22 cellular contexts compared by ENCODE assay signal in the genomic region with DNA sequence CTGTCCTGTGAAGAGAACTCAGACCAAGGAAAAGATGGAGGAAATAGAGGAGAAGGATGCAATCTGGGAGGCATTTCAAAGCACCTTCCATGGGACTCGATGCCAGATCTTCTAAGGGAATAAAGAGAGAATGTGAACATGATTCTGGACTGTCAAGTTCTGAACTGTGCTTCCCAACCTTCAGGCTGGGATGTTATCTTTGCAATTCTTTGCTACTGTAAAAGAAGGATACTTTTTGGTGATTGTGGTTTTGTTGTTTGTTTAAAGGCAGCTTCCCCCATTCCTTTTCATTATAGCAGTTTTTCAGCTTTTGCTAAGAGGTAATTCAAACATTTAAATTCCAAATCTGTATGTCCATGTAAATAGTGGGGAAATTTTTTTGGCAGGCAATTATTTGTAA.
A peak's percentile ranks its signal among the peaks of the same experiment; 100 is the strongest.
DNase-seq lines count a peak whose midpoint lies in the region; ATAC-seq and TF ChIP-seq lines count a peak whose summit lies in the region.
"Had no signal": no experiment of that assay in that cellular context is flagged by ENCODE, and none has a peak within 500 bp of the region (broad histone marks: within the 10 kb centered on the region; RNA-seq: fewer than 3 reads in every experiment).

No MANE protein-coding gene starts in this region.

- H3K9me2 ChIP-seq in GM23338 (ENCODE audit: insufficient read depth), result no peaks in the 10 kb centered on the region
- H3K9me2 ChIP-seq in PC-3 (replicated peaks; ENCODE audit: low read length), result no peaks in the 10 kb centered on the region

- H3K36me3 ChIP-seq in GM23338 (ENCODE audit: insufficient read depth) (no peaks in the 10 kb centered on the region), PC-3 (ENCODE audit: low read depth, low read length) (no peaks in the 10 kb centered on the region), trophoblast cell (ENCODE audit: control insufficient read depth in 1 of 2, insufficient read depth in 2 of 2, low read length in 2 of 2) (peaks cover 1 to 2% of the 10 kb centered on the region in 2 experiments), gastrocnemius medialis (no peaks in the 10 kb centered on the region)
- H3K36me3 ChIP-seq: BE2C, BLaER1 had no signal

- H3K4ac ChIP-seq in trophoblast cell (ENCODE audit: low read depth, low read length), result no peak overlapping the region

- H3F3A ChIP-seq in GM23338 (replicated peaks; ENCODE audit: low read depth) (no peaks in the 10 kb centered on the region), PC-3 (ENCODE audit: low read length, unreplicated experiment) (no peaks in the 10 kb centered on the region)

- POLR2A ChIA-PET in PC-3 (lab: Charles Lee; ENCODE audit: unreplicated experiment), result no interaction called here

- H2BK5ac ChIP-seq in trophoblast cell (ENCODE audit: low read depth, low read length, poor library complexity), result no peak overlapping the region

- ATAC-seq in GM23338, result no peak
- ATAC-seq in PC-3, result no peak
- no peak for ATAC-seq in gastrocnemius medialis
- ATAC-seq: GM12878 had no signal

- H3K4me1 ChIP-seq in GM23338 (ENCODE audit: insufficient read depth) (0 out of 2 replicates have a peak, but pooled peaks cover 3% of the 10 kb centered on the region), PC-3 (ENCODE audit: insufficient read depth, low read length) (peaks cover 12% of the 10 kb centered on the region; the same call in 1 of the 2 replicates), trophoblast cell (ENCODE audit: control insufficient read depth in 1 of 2, insufficient read depth in 2 of 2, low read length in 2 of 2) (peaks cover 7 to 10% of the 10 kb centered on the region in 2 experiments), gastrocnemius medialis (no peaks in the 10 kb centered on the region)
- H3K4me1 ChIP-seq: BE2C, BLaER1 had no signal

- H3K9me3 Mint-ChIP-seq in GM23338 (no peaks in the 10 kb centered on the region), type B pancreatic cell (peaks cover 4% of the 10 kb centered on the region)
- H3K9me3 Mint-ChIP-seq: CD4-positive, CD25-positive, alpha-beta regulatory T cell had no signal

- H3K36me3 Mint-ChIP-seq in GM23338 (ENCODE audit: low read depth) (no peaks in the 10 kb centered on the region), type B pancreatic cell (peaks cover 19% of the 10 kb centered on the region)
- H3K36me3 Mint-ChIP-seq: CD14-positive monocyte; CD4-positive, alpha-beta memory T cell; CD4-positive, CD25-positive, alpha-beta regulatory T cell; CD8-positive, alpha-beta memory T cell had no signal

- TF ChIP-seq POLR2A in gastrocnemius medialis (IDR thresholded peaks at IDR 0.05), result no peak

- no peak for TF ChIP-seq CTCF in GM23338 (conservative IDR thresholded peaks at IDR 0.05; ENCODE audit: low read depth in 2 of 2)
- no peak for TF ChIP-seq CTCF in PC-3 (conservative IDR thresholded peaks at IDR 0.05; ENCODE audit: low read depth, low read length)
- TF ChIP-seq CTCF in type B pancreatic cell (conservative IDR thresholded peaks at IDR 0.05), result no peak
- no peak for TF ChIP-seq CTCF in gastrocnemius medialis (IDR thresholded peaks at IDR 0.05 in 4 of 5, conservative IDR thresholded peaks at IDR 0.05 in 1 of 5)

- H3K4me3 ChIP-seq in GM23338 (no peak overlapping the region), PC-3 (ENCODE audit: low read length) (no peak overlapping the region), trophoblast cell (ENCODE audit: low read depth, low read length) (no peak overlapping the region), gastrocnemius medialis (no peak overlapping the region)
- H3K4me3 ChIP-seq: BLaER1, GM12878 had no signal

- peak overlapping the region; percentile 4 for H4K91ac ChIP-seq in trophoblast cell (ENCODE audit: low read depth, low read length)

- WGBS in trophoblast cell (ENCODE audit: extremely low coverage, insufficient coverage, insufficient read length), result no CpG with 5 or more reads among the region's 1 CpG

- H3K9me3 ChIP-seq in PC-3 (ENCODE audit: low read length) (no peaks in the 10 kb centered on the region), trophoblast cell (ENCODE audit: insufficient read depth, low read depth, low read length) (no peaks in the 10 kb centered on the region), gastrocnemius medialis (no peaks in the 10 kb centered on the region)
- H3K9me3 ChIP-seq: BE2C, BLaER1 had no signal

- no peak overlapping the region for H2AK5ac ChIP-seq in trophoblast cell (ENCODE audit: low read length)

- peaks cover 18% of the 10 kb centered on the region for H3K4me1 Mint-ChIP-seq in GM23338
- peaks cover 28% of the 10 kb centered on the region for H3K4me1 Mint-ChIP-seq in type B pancreatic cell (ENCODE audit: unreplicated experiment)
- H3K4me1 Mint-ChIP-seq: CD14-positive monocyte; CD4-positive, alpha-beta memory T cell; CD8-positive, alpha-beta memory T cell had no signal

- H3K27me3 ChIP-seq in GM23338 (ENCODE audit: insufficient read depth) (no peaks in the 10 kb centered on the region), PC-3 (ENCODE audit: low read length) (no peaks in the 10 kb centered on the region), trophoblast cell (ENCODE audit: insufficient read depth, low read length) (no peaks in the 10 kb centered on the region), gastrocnemius medialis (peaks cover 0 to 5% (median 0%) of the 10 kb centered on the region in 3 donors)
- H3K27me3 ChIP-seq: BE2C, BLaER1 had no signal

- H3K79me2 ChIP-seq in GM23338 (replicated peaks; ENCODE audit: insufficient read depth) (no peaks in the 10 kb centered on the region), PC-3 (ENCODE audit: low read length) (peaks cover 25% of the 10 kb centered on the region; the same call in 1 of the 2 replicates), trophoblast cell (ENCODE audit: control insufficient read depth, insufficient read depth, low read length, poor library complexity) (peaks cover 5% of the 10 kb centered on the region)

- H3K4me3 Mint-ChIP-seq in GM23338, result no peak overlapping the region
- H3K4me3 Mint-ChIP-seq in type B pancreatic cell, result peak overlapping the region; percentile 46
- H3K4me3 Mint-ChIP-seq: CD14-positive monocyte; CD4-positive, alpha-beta memory T cell; CD4-positive, CD25-positive, alpha-beta regulatory T cell; CD8-positive, alpha-beta memory T cell had no signal

- no peak overlapping the region for H3K23ac ChIP-seq in trophoblast cell (ENCODE audit: low read length)

- in situ Hi-C loops in gastrocnemius medialis (cut with MboI; ENCODE audit: low sequenced_read_pairs in 4 of 4), result no loop called here

- H3K27ac Mint-ChIP-seq in GM23338 (no peak overlapping the region), type B pancreatic cell (peak overlapping the region; percentile 68)
- H3K27ac Mint-ChIP-seq: CD14-positive monocyte; CD4-positive, alpha-beta memory T cell; CD4-positive, CD25-positive, alpha-beta regulatory T cell; CD8-positive, alpha-beta memory T cell had no signal

- H4K8ac ChIP-seq in trophoblast cell (ENCODE audit: low read depth, low read length), result no peak overlapping the region

- H3K27me3 Mint-ChIP-seq in GM23338 (ENCODE audit: insufficient read depth, low read depth, poor library complexity), result peaks cover 3% of the 10 kb centered on the region
- no peaks in the 10 kb centered on the region for H3K27me3 Mint-ChIP-seq in type B pancreatic cell

- H4K20me1 ChIP-seq in GM23338 (replicated peaks; ENCODE audit: insufficient read depth), result no peaks in the 10 kb centered on the region
- no peaks in the 10 kb centered on the region for H4K20me1 ChIP-seq in PC-3 (ENCODE audit: low read length)
- H4K20me1 ChIP-seq: BLaER1 had no signal

- H3K18ac ChIP-seq in trophoblast cell (ENCODE audit: low read length), result no peak overlapping the region

- H3K9ac ChIP-seq in PC-3 (ENCODE audit: low read length) (no peak overlapping the region), trophoblast cell (ENCODE audit: low read length) (no peak overlapping the region)
- H3K9ac ChIP-seq: BLaER1 had no signal

- H3K79me1 ChIP-seq in trophoblast cell (ENCODE audit: low read length), result peaks cover 14% of the 10 kb centered on the region

- H4K12ac ChIP-seq in trophoblast cell (ENCODE audit: low read depth, low read length), result no peak overlapping the region

- H3K4me2 ChIP-seq in GM23338 (no peak overlapping the region), PC-3 (ENCODE audit: low read length) (no peak overlapping the region), trophoblast cell (ENCODE audit: low read length) (no peak overlapping the region)
- H3K4me2 ChIP-seq: BLaER1 had no signal

- BruUV-seq in PC-3 (replicated peaks; lab: Mats Ljungman, UMichigan), result no TSS peak

- CTCF ChIA-PET in PC-3 (lab: Charles Lee), result interaction anchor here (0.6 kb wide), 1 partner anchor 516 kb away, joined by 3 read pairs; no protein-coding TSS in a partner anchor

- no peak overlapping the region for H3K27ac ChIP-seq in GM23338 (ENCODE audit: low read depth)
- no peak overlapping the region for H3K27ac ChIP-seq in PC-3 (ENCODE audit: low read length)
- no peak overlapping the region for H3K27ac ChIP-seq in trophoblast cell (ENCODE audit: low read depth, low read length)
- no peak overlapping the region for H3K27ac ChIP-seq in gastrocnemius medialis
- H3K27ac ChIP-seq: BLaER1 had no signal

- intact Hi-C loops in PC-3 (cut with micrococcal nuclease) (no loop called here), gastrocnemius medialis (cut with DNase I; ENCODE audit: low total_unique reads) (no loop called here)

- no peak overlapping the region for H3K14ac ChIP-seq in trophoblast cell (ENCODE audit: low read length)

- no peak for DNase-seq in GM23338 (ENCODE audit: low spot score)
- DNase-seq in PC-3, result peak; percentile 9
- no peak for DNase-seq in trophoblast cell
- no peak for DNase-seq in type B pancreatic cell (ENCODE audit: extremely low spot score, unreplicated experiment)
- DNase-seq in T1000 (lab: John Stamatoyannopoulos, UW), result no peak
- DNase-seq in gastrocnemius medialis, result no peak
- DNase-seq in ecto neural progenitor cell (ENCODE audit: low spot score), result no peak
- no peak for DNase-seq in DMS79 (lab: John Stamatoyannopoulos, UW)
- DNase-seq: 8988T; ACHN; BE2C; C1 segment of cervical spinal cord; CD4-positive, alpha-beta memory T cell; CD4-positive, CD25-positive, alpha-beta regulatory T cell; CD8-positive, alpha-beta memory T cell; COR-L47; DND-41; EL; GDM1 had no signal

- H2BK120ac ChIP-seq in trophoblast cell (ENCODE audit: insufficient read depth, low read length, poor library complexity), result no peak overlapping the region

- H2AFZ ChIP-seq in GM23338, result peak overlapping the region; percentile 66; the same call in 1 of the 2 replicates
- H2AFZ ChIP-seq in PC-3 (ENCODE audit: low read length), result 0 out of 2 replicates have a peak overlapping the region, but pooled peaks have one; percentile 22
- H2AFZ ChIP-seq in trophoblast cell (ENCODE audit: insufficient read depth, low read length, poor library complexity), result no peak overlapping the region

- no peak overlapping the region for H2BK12ac ChIP-seq in trophoblast cell (ENCODE audit: low read length)
